12 cellular contexts compared by ENCODE assay signal in the genomic region with DNA sequence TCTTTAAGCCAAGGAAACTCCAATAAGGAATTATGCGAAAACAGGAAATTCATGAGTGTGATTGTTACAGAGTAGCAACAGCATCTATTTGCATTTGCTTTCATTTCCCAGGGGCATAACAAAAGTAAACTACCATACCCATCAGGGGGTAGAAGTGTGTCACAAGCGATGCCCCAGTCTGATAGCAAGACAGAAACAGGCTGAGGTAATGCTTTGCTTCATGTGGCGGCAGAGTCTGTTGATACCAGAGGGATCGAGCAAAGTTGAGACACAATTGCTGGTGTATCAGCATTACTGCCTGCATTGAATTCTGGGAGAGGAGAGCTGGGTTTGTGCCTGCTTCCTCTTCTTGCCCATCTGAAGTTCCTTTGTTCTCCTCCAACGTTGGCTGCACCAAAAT. TPM values are rescaled to one million over a fixed set of nuclear protein-coding genes. Genes with fewer than 3 reads are reported as not detected.
A peak's percentile ranks its signal among the peaks of the same experiment; 100 is the strongest.
DNase-seq lines count a peak whose midpoint lies in the region; ATAC-seq, FAIRE-seq and TF ChIP-seq lines count a peak whose summit lies in the region.
"Had no signal": no experiment of that assay in that cellular context is flagged by ENCODE, and none has a peak within 500 bp of the region (broad histone marks: within the 10 kb centered on the region; RNA-seq: fewer than 3 reads in every experiment).

No MANE protein-coding gene starts in this region.

- H3K9me3 ChIP-seq in esophagus squamous epithelium: no peaks in the 10 kb centered on the region
- H3K9me3 ChIP-seq: stomach had no signal

- DNase-seq in HL-60 (ENCODE audit: low read depth in 1 of 2, low spot score in 1 of 2) (peak; percentile 48 to 80), SIG-M5 (lab: John Stamatoyannopoulos, UW) (peak; percentile 75), globus pallidus (ENCODE audit: low spot score) (peak; percentile 92), posterior cingulate gyrus (peak in 6 of 10 donors; percentile 36 to 89 (median 60)), DMS53 (lab: John Stamatoyannopoulos, UW) (no peak), D721Med (ENCODE audit: insufficient read length, low spot score) (no peak), esophagus squamous epithelium (lab: John Stamatoyannopoulos, UW) (no peak)
- DNase-seq: DMS79, NCI-H1694 treated with DMSO at 0.1 percent for 48 hours, RPMI8226, stomach had no signal

- peak overlapping the region; percentile 59 for H3K27ac ChIP-seq in HL-60 (replicated peaks)
- no peak overlapping the region for H3K27ac ChIP-seq in esophagus squamous epithelium
- H3K27ac ChIP-seq: stomach had no signal

- H3K36me3 ChIP-seq in esophagus squamous epithelium: peaks cover 0 to 100% (median 36%) of the 10 kb centered on the region in 3 donors

- H3K4me3 ChIP-seq in HL-60 (replicated peaks; ENCODE audit: insufficient read depth, low read length) (no peak overlapping the region), esophagus squamous epithelium (no peak overlapping the region)
- H3K4me3 ChIP-seq: stomach had no signal

- no peak for TF ChIP-seq POLR2A in esophagus squamous epithelium (IDR thresholded peaks at IDR 0.05)

- intact Hi-C loops in posterior cingulate gyrus (cut with DNase I) (loop anchor here (5.0 kb wide), 1 partner anchor 52 kb away; the partner anchor contains the start of gene LYRM2), esophagus squamous epithelium (cut with DNase I) (no loop called here)

- WGBS in esophagus squamous epithelium, 2 donors: 73 to 78% methylated on average over 5 of the region's 5 CpGs

- no peak for TF ChIP-seq CTCF in HL-60 (IDR thresholded peaks at IDR 0.05; ENCODE audit: insufficient read depth, low read length)
- TF ChIP-seq CTCF in D721Med (IDR thresholded peaks at IDR 0.05; ENCODE audit: insufficient read depth, missing control alignments): no peak
- TF ChIP-seq CTCF in esophagus squamous epithelium (IDR thresholded peaks at IDR 0.05): no peak

- ATAC-seq in HG02623 (IDR thresholded peaks at IDR 0.05; ENCODE audit: unreplicated experiment): no peak

- FAIRE-seq in D721Med (lab: Jason Lieb, UNC): no peak

- no peaks in the 10 kb centered on the region for H3K4me1 ChIP-seq in esophagus squamous epithelium
- H3K4me1 ChIP-seq: stomach had no signal

- H3K27me3 ChIP-seq in HL-60 (ENCODE audit: insufficient read depth, poor library complexity, severe bottlenecking) (no peaks in the 10 kb centered on the region), esophagus squamous epithelium (no peaks in the 10 kb centered on the region)
- H3K27me3 ChIP-seq: stomach had no signal

RNA-seq across cellular contexts. Expression of gene LYRM2, which starts 51.2 kb away (rescaled TPM):
- total RNA-seq in esophagus squamous epithelium: 10 to 100 TPM in 3 of 4 donors, 1 to 10 TPM in 1; 4.6 to 16.6 (median 15.1) TPM

Comparison
In these comparisons a context has a peak if more than half of its experiments do, and no peak if none do; other contexts are left out.
1. DNase-seq: peak in HL-60 (2 of 2), SIG-M5 (single experiment), globus pallidus (single experiment) and posterior cingulate gyrus (6 of 10); none in DMS53 (single experiment), D721Med (single experiment) and esophagus squamous epithelium (single experiment).